Comparison of ENCODE assay signal across 1 cellular context in the genomic region with DNA sequence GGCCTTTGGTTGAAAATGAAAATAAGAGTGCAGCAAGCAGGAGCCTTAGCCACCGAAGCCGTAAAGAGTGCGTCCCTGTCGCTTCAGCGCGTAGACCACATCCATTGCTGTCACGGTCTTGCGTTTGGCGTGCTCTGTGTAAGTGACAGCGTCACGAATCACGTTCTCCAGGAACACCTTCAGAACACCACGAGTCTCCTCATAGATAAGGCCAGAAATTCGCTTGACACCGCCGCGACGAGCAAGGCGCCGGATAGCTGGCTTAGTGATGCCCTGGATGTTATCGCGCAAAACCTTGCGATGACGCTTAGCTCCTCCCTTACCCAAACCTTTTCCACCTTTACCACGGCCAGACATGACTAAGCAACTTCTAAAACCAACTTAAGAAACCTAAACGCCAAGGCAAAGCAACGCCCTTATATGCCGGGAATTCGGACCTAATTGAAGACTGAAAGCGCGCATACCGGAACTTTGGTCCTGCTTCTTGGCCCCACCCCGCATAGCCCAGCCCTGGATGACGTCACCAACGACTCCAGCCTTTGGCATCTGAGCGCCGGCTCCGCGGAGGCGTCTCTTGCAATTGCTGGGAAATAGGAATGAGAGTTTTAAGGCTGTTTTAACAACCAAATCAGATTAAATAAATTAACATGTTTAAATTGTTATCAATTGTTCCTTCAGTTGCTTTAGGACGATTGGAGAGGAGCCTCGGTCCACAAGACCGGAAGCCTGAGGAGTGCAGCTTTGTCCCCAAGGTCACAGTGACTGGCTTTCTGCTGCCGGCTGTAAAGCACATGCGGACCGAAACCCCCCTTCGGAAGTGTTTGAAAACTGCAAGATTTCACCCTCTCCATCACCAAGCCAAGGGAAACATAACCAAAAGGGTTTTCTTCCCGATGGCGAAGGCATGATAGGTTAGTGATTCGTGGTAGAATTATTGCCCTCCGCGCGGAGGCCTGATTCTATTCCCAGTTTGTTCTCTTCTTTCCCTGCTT.
A peak's percentile ranks its signal among the peaks of the same experiment; 100 is the strongest.
TF ChIP-seq lines count a peak whose summit lies in the region.

No MANE protein-coding gene starts in this region.

TF ChIP-seq in HEK293, 187 proteins besides CTCF, POLR2A, EP300 and RAD21 (continued from another document and continues in another):
- TF ChIP-seq, protein P1, sequence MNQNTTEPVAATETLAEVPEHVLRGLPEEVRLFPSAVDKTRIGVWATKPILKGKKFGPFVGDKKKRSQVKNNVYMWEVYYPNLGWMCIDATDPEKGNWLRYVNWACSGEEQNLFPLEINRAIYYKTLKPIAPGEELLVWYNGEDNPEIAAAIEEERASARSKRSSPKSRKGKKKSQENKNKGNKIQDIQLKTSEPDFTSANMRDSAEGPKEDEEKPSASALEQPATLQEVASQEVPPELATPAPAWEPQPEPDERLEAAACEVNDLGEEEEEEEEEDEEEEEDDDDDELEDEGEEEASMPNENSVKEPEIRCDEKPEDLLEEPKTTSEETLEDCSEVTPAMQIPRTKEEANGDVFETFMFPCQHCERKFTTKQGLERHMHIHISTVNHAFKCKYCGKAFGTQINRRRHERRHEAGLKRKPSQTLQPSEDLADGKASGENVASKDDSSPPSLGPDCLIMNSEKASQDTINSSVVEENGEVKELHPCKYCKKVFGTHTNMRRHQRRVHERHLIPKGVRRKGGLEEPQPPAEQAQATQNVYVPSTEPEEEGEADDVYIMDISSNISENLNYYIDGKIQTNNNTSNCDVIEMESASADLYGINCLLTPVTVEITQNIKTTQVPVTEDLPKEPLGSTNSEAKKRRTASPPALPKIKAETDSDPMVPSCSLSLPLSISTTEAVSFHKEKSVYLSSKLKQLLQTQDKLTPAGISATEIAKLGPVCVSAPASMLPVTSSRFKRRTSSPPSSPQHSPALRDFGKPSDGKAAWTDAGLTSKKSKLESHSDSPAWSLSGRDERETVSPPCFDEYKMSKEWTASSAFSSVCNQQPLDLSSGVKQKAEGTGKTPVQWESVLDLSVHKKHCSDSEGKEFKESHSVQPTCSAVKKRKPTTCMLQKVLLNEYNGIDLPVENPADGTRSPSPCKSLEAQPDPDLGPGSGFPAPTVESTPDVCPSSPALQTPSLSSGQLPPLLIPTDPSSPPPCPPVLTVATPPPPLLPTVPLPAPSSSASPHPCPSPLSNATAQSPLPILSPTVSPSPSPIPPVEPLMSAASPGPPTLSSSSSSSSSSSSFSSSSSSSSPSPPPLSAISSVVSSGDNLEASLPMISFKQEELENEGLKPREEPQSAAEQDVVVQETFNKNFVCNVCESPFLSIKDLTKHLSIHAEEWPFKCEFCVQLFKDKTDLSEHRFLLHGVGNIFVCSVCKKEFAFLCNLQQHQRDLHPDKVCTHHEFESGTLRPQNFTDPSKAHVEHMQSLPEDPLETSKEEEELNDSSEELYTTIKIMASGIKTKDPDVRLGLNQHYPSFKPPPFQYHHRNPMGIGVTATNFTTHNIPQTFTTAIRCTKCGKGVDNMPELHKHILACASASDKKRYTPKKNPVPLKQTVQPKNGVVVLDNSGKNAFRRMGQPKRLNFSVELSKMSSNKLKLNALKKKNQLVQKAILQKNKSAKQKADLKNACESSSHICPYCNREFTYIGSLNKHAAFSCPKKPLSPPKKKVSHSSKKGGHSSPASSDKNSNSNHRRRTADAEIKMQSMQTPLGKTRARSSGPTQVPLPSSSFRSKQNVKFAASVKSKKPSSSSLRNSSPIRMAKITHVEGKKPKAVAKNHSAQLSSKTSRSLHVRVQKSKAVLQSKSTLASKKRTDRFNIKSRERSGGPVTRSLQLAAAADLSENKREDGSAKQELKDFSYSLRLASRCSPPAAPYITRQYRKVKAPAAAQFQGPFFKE (tag by site-specific recombination; IDR thresholded peaks at IDR 0.05; ENCODE audit: borderline replicate concordance): no peak
- TF ChIP-seq ZNF416 (tag by site-specific recombination; IDR thresholded peaks at IDR 0.05) (no peak), HOXA7 (CRISPR knock-in tag; IDR thresholded peaks at IDR 0.05; ENCODE audit: borderline replicate concordance) (no peak), MEIS1 (CRISPR knock-in tag; IDR thresholded peaks at IDR 0.05; ENCODE audit: borderline replicate concordance) (no peak), ZNF488 (tag by site-specific recombination; IDR thresholded peaks at IDR 0.05) (no peak), GLIS2 (tag by site-specific recombination; IDR thresholded peaks at IDR 0.05) (peak; percentile 58), OSR2 (tag by site-specific recombination; IDR thresholded peaks at IDR 0.05) (no peak), ZNF335 (tag by site-specific recombination; conservative IDR thresholded peaks at IDR 0.05) (peak; percentile 97), ZNF248 (tag by site-specific recombination; IDR thresholded peaks at IDR 0.05) (no peak), ZSCAN18 (tag by site-specific recombination; IDR thresholded peaks at IDR 0.05) (peak; percentile 69; the same call in 1 of the 2 replicates), ZBTB7A (tag by site-specific recombination; IDR thresholded peaks at IDR 0.05; ENCODE audit: low read depth) (no peak), ZNF48 (tag by site-specific recombination; IDR thresholded peaks at IDR 0.05) (no peak), ZNF785 (tag by site-specific recombination; IDR thresholded peaks at IDR 0.05) (0 out of 2 replicates have a peak, but pooled peaks have one; percentile 64), ZNF133 (tag by site-specific recombination; IDR thresholded peaks at IDR 0.05) (no peak), ZSCAN16 (tag by site-specific recombination; IDR thresholded peaks at IDR 0.05) (0 out of 2 replicates have a peak, but pooled peaks have one; percentile 47), MZF1 (tag by site-specific recombination; IDR thresholded peaks at IDR 0.05; ENCODE audit: borderline replicate concordance) (peak; percentile 46; the same call in 1 of the 2 replicates), ZNF830 (tag by site-specific recombination; IDR thresholded peaks at IDR 0.05; ENCODE audit: low read depth) (no peak), HOXD13 (CRISPR knock-in tag; IDR thresholded peaks at IDR 0.05; ENCODE audit: borderline replicate concordance) (peak; percentile 89; the same call in 1 of the 2 replicates), INSM2 (tag by site-specific recombination; IDR thresholded peaks at IDR 0.05) (peak; percentile 100), ZBTB26 (tag by site-specific recombination; optimal IDR thresholded peaks at IDR 0.05) (peak; percentile 53), GLI4 (tag by site-specific recombination; IDR thresholded peaks at IDR 0.05) (peak; percentile 96), ZNF423 (tag by site-specific recombination; IDR thresholded peaks at IDR 0.05) (no peak), ZNF555 (tag by site-specific recombination; conservative IDR thresholded peaks at IDR 0.05) (no peak), OVOL3 (tag by site-specific recombination; IDR thresholded peaks at IDR 0.05) (no peak)
- TF ChIP-seq, protein P2, sequence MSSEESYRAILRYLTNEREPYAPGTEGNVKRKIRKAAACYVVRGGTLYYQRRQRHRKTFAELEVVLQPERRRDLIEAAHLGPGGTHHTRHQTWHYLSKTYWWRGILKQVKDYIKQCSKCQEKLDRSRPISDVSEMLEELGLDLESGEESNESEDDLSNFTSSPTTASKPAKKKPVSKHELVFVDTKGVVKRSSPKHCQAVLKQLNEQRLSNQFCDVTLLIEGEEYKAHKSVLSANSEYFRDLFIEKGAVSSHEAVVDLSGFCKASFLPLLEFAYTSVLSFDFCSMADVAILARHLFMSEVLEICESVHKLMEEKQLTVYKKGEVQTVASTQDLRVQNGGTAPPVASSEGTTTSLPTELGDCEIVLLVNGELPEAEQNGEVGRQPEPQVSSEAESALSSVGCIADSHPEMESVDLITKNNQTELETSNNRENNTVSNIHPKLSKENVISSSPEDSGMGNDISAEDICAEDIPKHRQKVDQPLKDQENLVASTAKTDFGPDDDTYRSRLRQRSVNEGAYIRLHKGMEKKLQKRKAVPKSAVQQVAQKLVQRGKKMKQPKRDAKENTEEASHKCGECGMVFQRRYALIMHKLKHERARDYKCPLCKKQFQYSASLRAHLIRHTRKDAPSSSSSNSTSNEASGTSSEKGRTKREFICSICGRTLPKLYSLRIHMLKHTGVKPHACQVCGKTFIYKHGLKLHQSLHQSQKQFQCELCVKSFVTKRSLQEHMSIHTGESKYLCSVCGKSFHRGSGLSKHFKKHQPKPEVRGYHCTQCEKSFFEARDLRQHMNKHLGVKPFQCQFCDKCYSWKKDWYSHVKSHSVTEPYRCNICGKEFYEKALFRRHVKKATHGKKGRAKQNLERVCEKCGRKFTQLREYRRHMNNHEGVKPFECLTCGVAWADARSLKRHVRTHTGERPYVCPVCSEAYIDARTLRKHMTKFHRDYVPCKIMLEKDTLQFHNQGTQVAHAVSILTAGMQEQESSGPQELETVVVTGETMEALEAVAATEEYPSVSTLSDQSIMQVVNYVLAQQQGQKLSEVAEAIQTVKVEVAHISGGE (tag by site-specific recombination; conservative IDR thresholded peaks at IDR 0.05; ENCODE audit: low read depth): no peak; the same call in none of the 2 replicates
- TF ChIP-seq, protein P3, sequence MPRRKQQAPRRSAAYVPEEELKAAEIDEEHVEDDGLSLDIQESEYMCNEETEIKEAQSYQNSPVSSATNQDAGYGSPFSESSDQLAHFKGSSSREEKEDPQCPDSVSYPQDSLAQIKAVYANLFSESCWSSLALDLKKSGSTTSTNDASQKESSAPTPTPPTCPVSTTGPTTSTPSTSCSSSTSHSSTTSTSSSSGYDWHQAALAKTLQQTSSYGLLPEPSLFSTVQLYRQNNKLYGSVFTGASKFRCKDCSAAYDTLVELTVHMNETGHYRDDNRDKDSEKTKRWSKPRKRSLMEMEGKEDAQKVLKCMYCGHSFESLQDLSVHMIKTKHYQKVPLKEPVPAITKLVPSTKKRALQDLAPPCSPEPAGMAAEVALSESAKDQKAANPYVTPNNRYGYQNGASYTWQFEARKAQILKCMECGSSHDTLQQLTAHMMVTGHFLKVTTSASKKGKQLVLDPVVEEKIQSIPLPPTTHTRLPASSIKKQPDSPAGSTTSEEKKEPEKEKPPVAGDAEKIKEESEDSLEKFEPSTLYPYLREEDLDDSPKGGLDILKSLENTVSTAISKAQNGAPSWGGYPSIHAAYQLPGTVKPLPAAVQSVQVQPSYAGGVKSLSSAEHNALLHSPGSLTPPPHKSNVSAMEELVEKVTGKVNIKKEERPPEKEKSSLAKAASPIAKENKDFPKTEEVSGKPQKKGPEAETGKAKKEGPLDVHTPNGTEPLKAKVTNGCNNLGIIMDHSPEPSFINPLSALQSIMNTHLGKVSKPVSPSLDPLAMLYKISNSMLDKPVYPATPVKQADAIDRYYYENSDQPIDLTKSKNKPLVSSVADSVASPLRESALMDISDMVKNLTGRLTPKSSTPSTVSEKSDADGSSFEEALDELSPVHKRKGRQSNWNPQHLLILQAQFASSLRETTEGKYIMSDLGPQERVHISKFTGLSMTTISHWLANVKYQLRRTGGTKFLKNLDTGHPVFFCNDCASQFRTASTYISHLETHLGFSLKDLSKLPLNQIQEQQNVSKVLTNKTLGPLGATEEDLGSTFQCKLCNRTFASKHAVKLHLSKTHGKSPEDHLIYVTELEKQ (tag by site-specific recombination; IDR thresholded peaks at IDR 0.05; ENCODE audit: borderline replicate concordance): 0 out of 2 replicates have a peak, but pooled peaks have one; percentile 64
- TF ChIP-seq, protein P4, sequence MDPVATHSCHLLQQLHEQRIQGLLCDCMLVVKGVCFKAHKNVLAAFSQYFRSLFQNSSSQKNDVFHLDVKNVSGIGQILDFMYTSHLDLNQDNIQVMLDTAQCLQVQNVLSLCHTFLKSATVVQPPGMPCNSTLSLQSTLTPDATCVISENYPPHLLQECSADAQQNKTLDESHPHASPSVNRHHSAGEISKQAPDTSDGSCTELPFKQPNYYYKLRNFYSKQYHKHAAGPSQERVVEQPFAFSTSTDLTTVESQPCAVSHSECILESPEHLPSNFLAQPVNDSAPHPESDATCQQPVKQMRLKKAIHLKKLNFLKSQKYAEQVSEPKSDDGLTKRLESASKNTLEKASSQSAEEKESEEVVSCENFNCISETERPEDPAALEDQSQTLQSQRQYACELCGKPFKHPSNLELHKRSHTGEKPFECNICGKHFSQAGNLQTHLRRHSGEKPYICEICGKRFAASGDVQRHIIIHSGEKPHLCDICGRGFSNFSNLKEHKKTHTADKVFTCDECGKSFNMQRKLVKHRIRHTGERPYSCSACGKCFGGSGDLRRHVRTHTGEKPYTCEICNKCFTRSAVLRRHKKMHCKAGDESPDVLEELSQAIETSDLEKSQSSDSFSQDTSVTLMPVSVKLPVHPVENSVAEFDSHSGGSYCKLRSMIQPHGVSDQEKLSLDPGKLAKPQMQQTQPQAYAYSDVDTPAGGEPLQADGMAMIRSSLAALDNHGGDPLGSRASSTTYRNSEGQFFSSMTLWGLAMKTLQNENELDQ (tag by site-specific recombination; IDR thresholded peaks at IDR 0.05; ENCODE audit: low read depth): no peak
